1 cellular context compared by ENCODE assay signal in the genomic region with DNA sequence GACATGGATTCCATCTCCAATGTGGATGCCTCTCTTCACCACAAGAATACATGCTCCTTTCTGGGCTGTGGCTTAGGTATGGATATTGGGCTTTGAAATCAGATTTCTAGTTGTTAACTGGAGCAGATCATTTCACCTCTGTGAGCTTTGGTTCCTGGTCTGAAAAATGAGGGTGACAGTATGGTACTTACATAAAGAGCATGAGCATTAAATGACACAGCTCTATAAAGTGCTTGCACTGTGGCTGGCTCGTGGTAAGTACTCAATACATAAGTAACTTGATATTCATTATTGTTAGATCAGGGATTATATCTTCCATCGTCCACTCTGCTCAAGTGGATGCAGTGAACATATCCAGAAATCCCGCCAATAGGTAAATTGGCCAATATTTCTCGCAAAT.
TF ChIP-seq lines count a peak whose summit lies in the region.

No MANE protein-coding gene starts in this region.

TF ChIP-seq in IMR-90, 13 proteins besides CTCF, POLR2A, EP300 and RAD21 (continued from another document):
- TF ChIP-seq MAZ (IDR thresholded peaks at IDR 0.05; ENCODE audit: borderline replicate concordance, low read depth, low read length) (no peak), NFE2L2 (IDR thresholded peaks at IDR 0.05; ENCODE audit: low read depth, low read length) (no peak), BHLHE40 (IDR thresholded peaks at IDR 0.05; ENCODE audit: low read depth, low read length) (no peak), MXI1 (IDR thresholded peaks at IDR 0.05; ENCODE audit: borderline replicate concordance, low read depth, low read length) (no peak), RCOR1 (IDR thresholded peaks at IDR 0.05; ENCODE audit: insufficient replicate concordance, low read length) (no peak), MAFK (IDR thresholded peaks at IDR 0.05; ENCODE audit: low read depth, low read length) (no peak), CEBPB (IDR thresholded peaks at IDR 0.05; ENCODE audit: low read depth, low read length) (no peak), CHD1 (IDR thresholded peaks at IDR 0.05; ENCODE audit: low read depth, low read length) (no peak)
TF ChIP-seq in IMR-90: peak in this region for 0.
